Comparison of ENCODE assay signal across 8 cellular contexts in the genomic region with DNA sequence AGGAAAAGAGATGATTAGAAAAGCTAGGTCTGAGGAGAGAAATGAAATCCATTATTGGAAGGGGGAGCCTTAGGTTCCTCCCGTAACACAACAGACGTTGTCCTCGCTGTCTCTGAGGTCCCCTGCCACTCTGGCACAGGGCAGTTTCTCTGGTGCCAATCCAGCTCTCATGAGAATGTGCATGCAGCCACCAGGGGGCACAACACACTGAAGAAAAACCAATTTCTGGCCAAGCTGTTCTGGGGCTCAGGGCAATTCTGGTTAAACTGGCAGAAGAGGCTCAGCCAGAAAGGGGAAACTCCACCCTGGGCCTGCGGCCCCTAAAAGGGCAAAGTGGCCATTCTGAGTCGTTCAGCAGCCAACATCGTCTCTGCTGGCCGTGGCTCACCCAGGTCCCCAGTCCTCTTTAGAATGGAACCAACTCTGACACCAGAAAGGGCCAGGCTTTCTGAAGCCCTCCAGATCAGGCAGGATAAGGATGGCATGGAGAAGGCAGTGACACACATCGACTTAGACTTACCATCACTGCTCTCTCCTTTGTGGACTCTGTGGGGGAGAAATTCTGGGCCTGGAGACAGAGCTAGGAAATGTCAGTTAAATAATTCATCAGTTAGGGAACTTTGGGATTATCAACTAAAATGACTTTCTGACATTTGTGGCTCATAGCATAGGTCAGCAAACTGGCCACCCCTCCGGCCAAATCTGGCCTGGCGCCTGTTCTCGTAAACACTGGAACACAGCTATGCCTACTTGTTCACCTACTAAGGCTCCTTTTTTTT.
DNase-seq lines count a peak whose midpoint lies in the region; ATAC-seq lines count a peak whose summit lies in the region.

No MANE protein-coding gene starts in this region.

- no peaks in the 10 kb centered on the region for H3K27me3 Mint-ChIP-seq in central memory CD8-positive, alpha-beta T cell

- H3K27ac Mint-ChIP-seq in central memory CD8-positive, alpha-beta T cell (ENCODE audit: low read depth), result peak overlapping the region; percentile 85

- no peaks in the 10 kb centered on the region for H3K9me3 Mint-ChIP-seq in central memory CD8-positive, alpha-beta T cell

- ATAC-seq in GM18868 (IDR thresholded peaks at IDR 0.05; ENCODE audit: unreplicated experiment) (peak; percentile 89), HG03108 (IDR thresholded peaks at IDR 0.05; ENCODE audit: unreplicated experiment) (peak; percentile 91)
- ATAC-seq in central memory CD8-positive, alpha-beta T cell (replicated peaks; ENCODE audit: extremely low read depth, poor library complexity, severe bottlenecking), result peak; percentile 76

- H3K4me1 Mint-ChIP-seq in central memory CD8-positive, alpha-beta T cell, result peaks cover 8% of the 10 kb centered on the region

- no peak overlapping the region for H3K4me3 Mint-ChIP-seq in central memory CD8-positive, alpha-beta T cell

- H3K36me3 Mint-ChIP-seq in central memory CD8-positive, alpha-beta T cell (ENCODE audit: insufficient read depth), result peaks cover 43% of the 10 kb centered on the region

- DNase-seq in AG08396 (ENCODE audit: low spot score) (peak; percentile 65), NCI-H2227 treated with DMSO at 0.1 percent for 48 hours (lab: John Stamatoyannopoulos, UW) (peak; percentile 51), kidney tubule cell (ENCODE audit: low spot score) (peak; percentile 71)
- DNase-seq in activated CD4-positive, CD25-positive, alpha-beta regulatory T cell treated with anti-CD3 and anti-CD28 coated beads, Interleukin-2, amount 50 U/mL, for 72 hours, result peak; percentile 64
- peak; percentile 66 to 71 for DNase-seq in central memory CD8-positive, alpha-beta T cell (ENCODE audit: low spot score in 2 of 2)
- peak; percentile 63 to 66 for DNase-seq in stimulated activated CD4-positive, alpha-beta T cell treated with anti-CD3 and anti-CD28 coated beads, Interleukin-1b, Interleukin-23, amount 100 ng/mL, for 4 hours (ENCODE audit: low read depth in 2 of 2)

Comparison
In these comparisons a context has a peak if more than half of its experiments do, and no peak if none do; other contexts are left out.
1. Peak in every context shown above with its lines: DNase-seq and ATAC-seq.